In the genomic region with DNA sequence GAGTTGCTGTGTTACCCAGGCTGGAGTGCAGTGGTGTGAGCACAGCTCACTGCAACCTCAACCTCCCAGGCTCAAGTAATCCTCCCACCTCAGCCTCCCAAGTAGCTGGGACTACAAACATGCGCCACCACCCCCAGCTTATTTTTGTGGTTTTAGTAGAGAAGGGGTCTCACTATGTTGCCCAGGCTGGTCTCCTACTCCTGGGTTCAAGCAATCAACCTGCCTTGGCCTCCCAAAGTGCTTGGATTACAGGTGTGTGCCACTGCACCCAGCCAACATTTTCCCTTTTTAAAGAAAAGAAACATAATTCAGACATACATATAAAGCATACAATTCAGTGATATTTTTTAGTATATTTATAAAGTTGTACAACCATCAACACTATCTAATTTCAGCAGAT, we compare ENCODE assay signal across 16 cellular contexts. TPM values are rescaled to one million over a fixed set of nuclear protein-coding genes. Genes with fewer than 3 reads are reported as not detected.
DNase-seq lines count a peak whose midpoint lies in the region; ATAC-seq, FAIRE-seq and TF ChIP-seq lines count a peak whose summit lies in the region.
"Had no signal": no experiment of that assay in that cellular context is flagged by ENCODE, and none has a peak within 500 bp of the region (broad histone marks: within the 10 kb centered on the region; RNA-seq: fewer than 3 reads in every experiment).

No MANE protein-coding gene starts in this region.

- TF ChIP-seq CTCF in cardiac muscle cell (IDR thresholded peaks at IDR 0.05; ENCODE audit: low read depth, low read length): no peak
- TF ChIP-seq CTCF in WTC11 (IDR thresholded peaks at IDR 0.05): no peak
- no peak for TF ChIP-seq CTCF in endothelial cell of umbilical vein (IDR thresholded peaks at IDR 0.05; ENCODE audit: extremely low read depth in 1 of 2, insufficient read depth in 1 of 2, low read depth in 1 of 2, low read length in 2 of 2)
- no peak for TF ChIP-seq CTCF in nephron progenitor cell (IDR thresholded peaks at IDR 0.05)

- H3K27ac Mint-ChIP-seq in WTC11: no peak overlapping the region
- H3K27ac Mint-ChIP-seq in nephron progenitor cell: peak overlapping the region; percentile 42

- intact Hi-C loops in right cardiac atrium (cut with DNase I): no loop called here
- intact Hi-C loops in endothelial cell of umbilical vein (cut with micrococcal nuclease): no loop called here

- ATAC-seq in right cardiac atrium (no peak), WTC11 (no peak), HG03196 (IDR thresholded peaks at IDR 0.05; ENCODE audit: unreplicated experiment) (no peak)
- ATAC-seq: GM12878 had no signal

- no peaks in the 10 kb centered on the region for H3K9me1 ChIP-seq in endothelial cell of umbilical vein (replicated peaks; ENCODE audit: control insufficient read depth, extremely low read depth, insufficient read depth, low read length)

- no peak overlapping the region for H3K4me3 Mint-ChIP-seq in WTC11
- H3K4me3 Mint-ChIP-seq in nephron progenitor cell: no peak overlapping the region
- H3K4me3 Mint-ChIP-seq: B cell; CD4-positive, alpha-beta memory T cell had no signal

- dilution Hi-C loops in endothelial cell of umbilical vein (cut with MboI; ENCODE audit: extremely low pct_ligation_motif_present, low sequenced_read_pairs): no loop called here

- FAIRE-seq in endothelial cell of umbilical vein (lab: Jason Lieb, UNC): no peak
- FAIRE-seq: A204.1, GM12878, GM18507, H54 had no signal

- H3K9me3 Mint-ChIP-seq in WTC11: peaks cover 4% of the 10 kb centered on the region
- peaks cover 11% of the 10 kb centered on the region for H3K9me3 Mint-ChIP-seq in nephron progenitor cell

- WGBS in right cardiac atrium: 95% methylated on average over 1 of the region's 1 CpG

- H3K36me3 ChIP-seq in cardiac muscle cell (peaks cover 1% of the 10 kb centered on the region), endothelial cell of umbilical vein (ENCODE audit: control insufficient read depth in 2 of 2, extremely low read depth in 1 of 2, insufficient read depth in 2 of 2, low read length in 2 of 2) (peaks cover 0 to 2% of the 10 kb centered on the region in 2 experiments)

- no peaks in the 10 kb centered on the region for H3K79me2 ChIP-seq in endothelial cell of umbilical vein (ENCODE audit: control insufficient read depth, insufficient read depth, low read length)

- H3K27me3 Mint-ChIP-seq in WTC11 (ENCODE audit: low read depth): no peaks in the 10 kb centered on the region
- H3K27me3 Mint-ChIP-seq in nephron progenitor cell (ENCODE audit: low read depth, poor library complexity): peaks cover 3% of the 10 kb centered on the region
- H3K27me3 Mint-ChIP-seq: B cell; CD4-positive, alpha-beta memory T cell had no signal

- no peak overlapping the region for H3K4me2 ChIP-seq in endothelial cell of umbilical vein (ENCODE audit: insufficient read depth, low read length)

- DNase-seq in cardiac muscle cell (ENCODE audit: low read depth in 1 of 2, low spot score in 1 of 2) (no peak), right cardiac atrium (no peak), WTC11 (ENCODE audit: low spot score) (no peak), endothelial cell of umbilical vein (ENCODE audit: low read depth, low spot score) (no peak), nephron progenitor cell (no peak), occipital lobe (lab: John Stamatoyannopoulos, UW) (no peak)
- DNase-seq: C1 segment of cervical spinal cord; CD4-positive, alpha-beta memory T cell; DMS79 had no signal

- H3K4me3 ChIP-seq in cardiac muscle cell: no peak overlapping the region
- no peak overlapping the region for H3K4me3 ChIP-seq in right cardiac atrium (ENCODE audit: low read length)
- H3K4me3 ChIP-seq in endothelial cell of umbilical vein (replicated peaks in 1 of 3; ENCODE audit: insufficient read depth in 1 of 3, low read depth in 1 of 3, low read length in 3 of 3): no peak overlapping the region
- H3K4me3 ChIP-seq: GM12878, GM23248 had no signal

- H3K4me1 ChIP-seq in cardiac muscle cell (ENCODE audit: low read depth) (peaks cover 9% of the 10 kb centered on the region), right cardiac atrium (ENCODE audit: control insufficient read depth, insufficient read depth, low read length) (peaks cover 4% of the 10 kb centered on the region), endothelial cell of umbilical vein (ENCODE audit: control insufficient read depth, extremely low read depth, insufficient read depth, low read length) (no peaks in the 10 kb centered on the region)

- H3K36me3 Mint-ChIP-seq in WTC11 (peaks cover 29% of the 10 kb centered on the region), nephron progenitor cell (ENCODE audit: low read depth) (peaks cover 47% of the 10 kb centered on the region)

- H3K27me3 ChIP-seq in cardiac muscle cell: no peaks in the 10 kb centered on the region
- no peaks in the 10 kb centered on the region for H3K27me3 ChIP-seq in right cardiac atrium (ENCODE audit: control insufficient read depth, insufficient read depth)
- H3K27me3 ChIP-seq in endothelial cell of umbilical vein (ENCODE audit: control insufficient read depth in 2 of 2, insufficient read depth in 2 of 2, low read length in 2 of 2): no peaks in the 10 kb centered on the region

- H2AFZ ChIP-seq in endothelial cell of umbilical vein (ENCODE audit: low read depth, low read length): no peak overlapping the region
- H2AFZ ChIP-seq: GM23248 had no signal

- TF ChIP-seq POLR2A in endothelial cell of umbilical vein (IDR thresholded peaks at IDR 0.05; ENCODE audit: low read depth, low read length): no peak

- H3K4me1 Mint-ChIP-seq in WTC11 (peaks cover 5% of the 10 kb centered on the region; the same call in 1 of the 2 replicates), nephron progenitor cell (no peaks in the 10 kb centered on the region)
- H3K4me1 Mint-ChIP-seq: B cell had no signal

- H3K9me3 ChIP-seq in cardiac muscle cell (ENCODE audit: low read depth): no peaks in the 10 kb centered on the region
- H3K9me3 ChIP-seq in right cardiac atrium (ENCODE audit: control insufficient read depth, low read length): no peaks in the 10 kb centered on the region
- H3K9me3 ChIP-seq in endothelial cell of umbilical vein (replicated peaks; ENCODE audit: control insufficient read depth, insufficient read depth, low read length): no peaks in the 10 kb centered on the region

- TSS peak; percentile 4 for BruUV-seq in endothelial cell of umbilical vein (replicated peaks; lab: Mats Ljungman, UMichigan)

- CTCF ChIA-PET in WTC11 (lab: Charles Lee): interaction anchor here (1.0 to 1.2 kb wide), 2 partner anchors 44 to 81 kb away, joined by 3 to 4 read pairs; no protein-coding TSS in a partner anchor
- CTCF ChIA-PET in endothelial cell of umbilical vein (lab: Charles Lee): interaction anchor here (1.0 to 1.8 kb wide), 2 partner anchors 321 to 351 kb away, joined by 5 to 8 read pairs; no protein-coding TSS in a partner anchor

- H4K20me1 ChIP-seq in endothelial cell of umbilical vein (replicated peaks; ENCODE audit: control insufficient read depth, extremely low read depth, insufficient read depth, low read length): no peaks in the 10 kb centered on the region

- POLR2A ChIA-PET in WTC11 (lab: Charles Lee) (interaction anchor here (0.7 kb wide), 1 partner anchor 431 kb away, joined by 5 read pairs; no protein-coding TSS in a partner anchor), endothelial cell of umbilical vein (lab: Charles Lee) (no interaction called here)

- H3K27ac ChIP-seq in cardiac muscle cell: peak overlapping the region; percentile 26
- H3K27ac ChIP-seq in right cardiac atrium (ENCODE audit: low read length): no peak overlapping the region
- H3K27ac ChIP-seq in endothelial cell of umbilical vein (ENCODE audit: insufficient read depth, low read depth, low read length): no peak overlapping the region
- H3K27ac ChIP-seq: GM23248 had no signal

- H3K9ac ChIP-seq in endothelial cell of umbilical vein (replicated peaks; ENCODE audit: extremely low read depth, insufficient read depth, low read length): no peak overlapping the region
- H3K9ac ChIP-seq: GM23248 had no signal

TF ChIP-seq in endothelial cell of umbilical vein, 7 proteins besides CTCF, POLR2A, EP300 and RAD21:
- TF ChIP-seq JUN (IDR thresholded peaks at IDR 0.05; ENCODE audit: borderline replicate concordance, insufficient read depth, insufficient read length, low read depth) (no peak), FOS (IDR thresholded peaks at IDR 0.05; ENCODE audit: borderline replicate concordance, insufficient read depth, low read length) (no peak), MYC (IDR thresholded peaks at IDR 0.05; ENCODE audit: low read depth, low read length) (no peak), POLR2AphosphoS5 (IDR thresholded peaks at IDR 0.05; ENCODE audit: insufficient read depth, low read depth, low read length) (no peak), GATA2 (IDR thresholded peaks at IDR 0.05; ENCODE audit: insufficient read depth, insufficient read length, low read depth, low read length) (no peak), EZH2 (IDR thresholded peaks at IDR 0.05; ENCODE audit: borderline replicate concordance, low read depth, low read length, severe bottlenecking) (no peak)
- TF ChIP-seq, protein P1, sequence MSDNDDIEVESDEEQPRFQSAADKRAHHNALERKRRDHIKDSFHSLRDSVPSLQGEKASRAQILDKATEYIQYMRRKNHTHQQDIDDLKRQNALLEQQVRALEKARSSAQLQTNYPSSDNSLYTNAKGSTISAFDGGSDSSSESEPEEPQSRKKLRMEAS (IDR thresholded peaks at IDR 0.05; ENCODE audit: insufficient read depth, insufficient read length): no peak
TF ChIP-seq in endothelial cell of umbilical vein: peak in this region for 0.

RNA-seq across cellular contexts. Expression of a gene that starts 44.4 kb away (rescaled TPM):
- 39.6 and 49.0 TPM in 2 replicates for total RNA-seq in cardiac muscle cell
- polyA plus RNA-seq in cardiac muscle cell: 15.7 and 20.9 TPM in 2 replicates
- total RNA-seq in right cardiac atrium: 10 to 100 TPM; 16.8 to 22.4 (median 19.4) TPM
- polyA plus RNA-seq in right cardiac atrium: 19.4 TPM
- total RNA-seq in WTC11 (2021): 78.1 to 91.4 TPM (median 79.9 TPM) in 3 replicates
- total RNA-seq in endothelial cell of umbilical vein: 62.1 and 70.0 TPM in 2 replicates
- 23.6 and 40.3 TPM in 2 replicates for polyA plus RNA-seq in endothelial cell of umbilical vein
- polyA plus RNA-seq in endothelial cell of umbilical vein (2011; cell fraction: cytosol; rRNA removed): 28.2 and 28.9 TPM in 2 replicates
- polyA plus RNA-seq in endothelial cell of umbilical vein (2011; cell fraction: nucleus; rRNA removed): 57.8 and 70.0 TPM in 2 replicates
- 41.5 and 55.0 TPM in 2 replicates for polyA plus RNA-seq in endothelial cell of umbilical vein (2012)
- polyA minus RNA-seq in endothelial cell of umbilical vein: 56.9 and 59.1 TPM in 2 replicates
- polyA minus RNA-seq in endothelial cell of umbilical vein (2011; cell fraction: cytosol; rRNA and poly(A)+ RNA removed): 10.8 TPM
- polyA minus RNA-seq in endothelial cell of umbilical vein (2011; cell fraction: nucleus; rRNA and poly(A)+ RNA removed): 85.3 and 123 TPM in 2 replicates
- total RNA-seq in occipital lobe: 61.0 TPM
